10 cellular contexts compared by ENCODE assay signal in the genomic region with DNA sequence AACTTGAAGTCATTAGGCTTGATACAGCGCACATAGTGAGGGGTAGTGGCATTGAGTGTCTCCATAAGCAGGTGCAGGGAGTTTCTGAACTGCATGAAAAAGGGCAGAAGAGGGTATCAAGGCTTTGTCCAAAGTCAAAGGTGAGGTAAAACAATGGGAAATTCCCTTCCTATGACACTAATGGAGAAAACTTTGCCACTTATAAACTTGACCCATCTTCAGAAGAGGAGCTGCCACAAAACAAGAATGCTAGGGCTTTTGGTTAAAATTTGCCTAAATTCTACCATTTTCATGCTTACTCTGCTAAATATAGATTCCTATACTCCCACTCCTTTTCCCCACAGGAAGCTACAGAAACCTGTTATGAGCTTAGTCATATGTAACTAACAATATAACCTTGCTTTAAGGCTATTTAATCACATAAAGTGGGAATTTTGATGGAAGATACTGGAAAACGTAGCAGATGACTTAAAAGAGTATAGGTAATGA.
DNase-seq lines count a peak whose midpoint lies in the region; ATAC-seq, FAIRE-seq and TF ChIP-seq lines count a peak whose summit lies in the region.
"Had no signal": no experiment of that assay in that cellular context is flagged by ENCODE, and none has a peak within 500 bp of the region (broad histone marks: within the 10 kb centered on the region; RNA-seq: fewer than 3 reads in every experiment).

No MANE protein-coding gene starts in this region.

- no peak overlapping the region for H3K9ac ChIP-seq in astrocyte (ENCODE audit: low read length)
- H3K9ac ChIP-seq: neural progenitor cell had no signal

- no peaks in the 10 kb centered on the region for H3K27me3 Mint-ChIP-seq in astrocyte (ENCODE audit: low read depth, unreplicated experiment)

- H3K9me3 Mint-ChIP-seq in astrocyte (ENCODE audit: unreplicated experiment) = no peaks in the 10 kb centered on the region
- H3K9me3 Mint-ChIP-seq: neural progenitor cell had no signal

- H3K36me3 Mint-ChIP-seq in astrocyte (ENCODE audit: low read depth, unreplicated experiment) = peaks cover 21% of the 10 kb centered on the region

- H2AFZ ChIP-seq in astrocyte (ENCODE audit: low read depth, low read length) = no peak overlapping the region
- H2AFZ ChIP-seq: neural progenitor cell had no signal

- H3K27me3 ChIP-seq in astrocyte (ENCODE audit: insufficient read depth, low read length) = no peaks in the 10 kb centered on the region
- H3K27me3 ChIP-seq: neural progenitor cell had no signal

- no peak overlapping the region for H3K4me3 Mint-ChIP-seq in astrocyte (ENCODE audit: unreplicated experiment)
- H3K4me3 Mint-ChIP-seq: neural progenitor cell had no signal

- DNase-seq in GM12864 (ENCODE audit: low read depth) = peak; percentile 54
- peak; percentile 32 for DNase-seq in astrocyte (ENCODE audit: low read depth)
- DNase-seq in DMS53 (lab: John Stamatoyannopoulos, UW) = no peak
- no peak for DNase-seq in stimulated activated CD4-positive, alpha-beta T cell treated with anti-CD3 and anti-CD28 coated beads, Interleukin-1b, Interleukin-23, amount 100 ng/mL, for 48 hours
- DNase-seq in NCI-H2081 (lab: John Stamatoyannopoulos, UW) = no peak
- DNase-seq in RKO (ENCODE audit: low spot score) = no peak

- no peaks in the 10 kb centered on the region for H3K9me3 ChIP-seq in astrocyte (ENCODE audit: insufficient read depth, low read depth, low read length)

- peak overlapping the region; percentile 38 for H3K4me2 ChIP-seq in astrocyte (ENCODE audit: low read length)
- H3K4me2 ChIP-seq: neural progenitor cell had no signal

- no peaks in the 10 kb centered on the region for H4K20me1 ChIP-seq in astrocyte (ENCODE audit: insufficient read depth, low read length)

- H3K27ac ChIP-seq in astrocyte (ENCODE audit: low read depth, low read length) = no peak overlapping the region
- H3K27ac ChIP-seq: C4-2B, neural progenitor cell had no signal

- H3K4me1 ChIP-seq in astrocyte (ENCODE audit: insufficient read depth, low read length) = peaks cover 5% of the 10 kb centered on the region
- H3K4me1 ChIP-seq: neural progenitor cell had no signal

- H3K27ac Mint-ChIP-seq in astrocyte (ENCODE audit: unreplicated experiment) = no peak overlapping the region
- H3K27ac Mint-ChIP-seq: neural progenitor cell had no signal

- H3K4me3 ChIP-seq in GM12864 (ENCODE audit: low read depth, low read length) = no peak overlapping the region
- no peak overlapping the region for H3K4me3 ChIP-seq in astrocyte (ENCODE audit: insufficient read depth, low read depth, low read length)
- H3K4me3 ChIP-seq: neural progenitor cell had no signal

- FAIRE-seq in astrocyte (lab: Jason Lieb, UNC) = no peak

- no peak for TF ChIP-seq CTCF in GM12864 (IDR thresholded peaks at IDR 0.05; ENCODE audit: low read depth, low read length, missing control alignments)
- TF ChIP-seq CTCF in astrocyte (IDR thresholded peaks at IDR 0.05; ENCODE audit: insufficient read depth, low read depth, low read length) = no peak

- peaks cover 3% of the 10 kb centered on the region for H3K4me1 Mint-ChIP-seq in astrocyte (ENCODE audit: low read depth, unreplicated experiment)
- H3K4me1 Mint-ChIP-seq: neural progenitor cell had no signal

- H3K36me3 ChIP-seq in astrocyte (ENCODE audit: insufficient read depth, low read length) = peaks cover 7% of the 10 kb centered on the region

- ATAC-seq in GM19455 (IDR thresholded peaks at IDR 0.05; ENCODE audit: unreplicated experiment) (peak; percentile 41), HG03060 (IDR thresholded peaks at IDR 0.05; ENCODE audit: low read depth, unreplicated experiment) (peak; percentile 26)

- H3K79me2 ChIP-seq in astrocyte (ENCODE audit: insufficient read depth, low read length) = no peaks in the 10 kb centered on the region

Comparison
In these comparisons a context has a peak if more than half of its experiments do, and no peak if none do; other contexts are left out.
1. DNase-seq: peak in GM12864 (single experiment) and astrocyte (single experiment); none in DMS53 (single experiment), stimulated activated CD4-positive, alpha-beta T cell treated with anti-CD3 and anti-CD28 coated beads, Interleukin-1b, Interleukin-23, amount 100 ng/mL, for 48 hours (single experiment), NCI-H2081 (0 of 2) and RKO (single experiment).